7 cellular contexts compared by ENCODE assay signal in genomic region chr5:150672237-150672883, GRCh38. TPM values are rescaled to one million over a fixed set of nuclear protein-coding genes. Genes with fewer than 3 reads are reported as not detected.
DNase-seq lines count a peak whose midpoint lies in the region; ATAC-seq and TF ChIP-seq lines count a peak whose summit lies in the region.

No MANE protein-coding gene starts in this region.

- DNase-seq in RWPE1 (ENCODE audit: low spot score), result peak; percentile 65
- no peak for DNase-seq in central memory CD8-positive, alpha-beta T cell (ENCODE audit: low spot score in 2 of 2)
- no peak for DNase-seq in stimulated activated naive B cell treated with anti-CD40 and anti-IgM and Interleukin-4, amounts not matched to agents 10 μg/mL and 1 μg/mL and 100 μg/mL, for 72 hours

- H3K27me3 ChIP-seq in liver (ENCODE audit: control insufficient read depth in 4 of 4, insufficient read depth in 4 of 4, low read length in 3 of 4), result no peaks in the 10 kb centered on the region

- peaks cover 9% of the 10 kb centered on the region for H3K4me1 Mint-ChIP-seq in central memory CD8-positive, alpha-beta T cell
- H3K4me1 Mint-ChIP-seq in stimulated activated naive B cell treated with anti-CD40 and anti-IgM and Interleukin-4, amounts not matched to agents 10 μg/mL and 1 μg/mL and 100 μg/mL, for 72 hours, result peaks cover 4 to 9% of the 10 kb centered on the region in 2 donors

- TF ChIP-seq RAD21 in liver (IDR thresholded peaks at IDR 0.05), result peak in 1 of 2 donors; percentile 8

- CTCF ChIA-PET in RWPE1 (lab: Yijun Ruan, JAX), result interaction anchor here (0.5 to 1.4 kb wide), 5 partner anchors 15 to 174 kb away, joined by 3 to 5 read pairs (median 3); partner anchors contain the start of gene RBM22

- no peak overlapping the region for H3K9ac ChIP-seq in liver (ENCODE audit: low read depth in 1 of 2, low read length in 2 of 2)

- no peaks in the 10 kb centered on the region for H3K36me3 ChIP-seq in liver (ENCODE audit: control insufficient read depth in 4 of 4, insufficient read depth in 3 of 4, low read depth in 1 of 4, low read length in 3 of 4)

- H3K9me3 Mint-ChIP-seq in central memory CD8-positive, alpha-beta T cell, result no peaks in the 10 kb centered on the region
- no peaks in the 10 kb centered on the region for H3K9me3 Mint-ChIP-seq in stimulated activated naive B cell treated with anti-CD40 and anti-IgM and Interleukin-4, amounts not matched to agents 10 μg/mL and 1 μg/mL and 100 μg/mL, for 72 hours

- peak overlapping the region in 2 of 3 donors; percentile 30 to 55 for H3K4me3 ChIP-seq in liver (ENCODE audit: low read depth in 1 of 3, low read length in 3 of 3)

- H3K27ac ChIP-seq in RWPE1 (no peak overlapping the region), liver (ENCODE audit: low read depth in 1 of 2, low read length in 2 of 2) (no peak overlapping the region)

- H3K4me1 ChIP-seq in liver (ENCODE audit: control insufficient read depth in 4 of 4, insufficient read depth in 4 of 4, low read length in 3 of 4), result peaks cover 4 to 11% (median 9%) of the 10 kb centered on the region in 4 donors

- H3K27ac Mint-ChIP-seq in central memory CD8-positive, alpha-beta T cell (ENCODE audit: low read depth), result no peak overlapping the region
- no peak overlapping the region for H3K27ac Mint-ChIP-seq in stimulated activated naive B cell treated with anti-CD40 and anti-IgM and Interleukin-4, amounts not matched to agents 10 μg/mL and 1 μg/mL and 100 μg/mL, for 72 hours

- ATAC-seq in GM19463 (IDR thresholded peaks at IDR 0.05; ENCODE audit: unreplicated experiment) (peak; percentile 57), GM21825 (IDR thresholded peaks at IDR 0.05; ENCODE audit: unreplicated experiment) (no peak), HG02571 (IDR thresholded peaks at IDR 0.05; ENCODE audit: unreplicated experiment) (no peak)
- ATAC-seq in central memory CD8-positive, alpha-beta T cell (replicated peaks; ENCODE audit: extremely low read depth, poor library complexity, severe bottlenecking), result no peak
- peak; percentile 63 to 65 for ATAC-seq in stimulated activated naive B cell treated with anti-CD40 and anti-IgM and Interleukin-4, amounts not matched to agents 10 μg/mL and 1 μg/mL and 100 μg/mL, for 72 hours (replicated peaks)

- peak overlapping the region; percentile 60 for H3K4me3 Mint-ChIP-seq in central memory CD8-positive, alpha-beta T cell
- H3K4me3 Mint-ChIP-seq in stimulated activated naive B cell treated with anti-CD40 and anti-IgM and Interleukin-4, amounts not matched to agents 10 μg/mL and 1 μg/mL and 100 μg/mL, for 72 hours, result peak overlapping the region; percentile 79 to 83

- H3K27me3 Mint-ChIP-seq in central memory CD8-positive, alpha-beta T cell, result peaks cover 20% of the 10 kb centered on the region
- peaks cover 24 to 32% of the 10 kb centered on the region in 2 donors for H3K27me3 Mint-ChIP-seq in stimulated activated naive B cell treated with anti-CD40 and anti-IgM and Interleukin-4, amounts not matched to agents 10 μg/mL and 1 μg/mL and 100 μg/mL, for 72 hours

- H3K36me3 Mint-ChIP-seq in central memory CD8-positive, alpha-beta T cell (ENCODE audit: insufficient read depth), result no peaks in the 10 kb centered on the region
- H3K36me3 Mint-ChIP-seq in stimulated activated naive B cell treated with anti-CD40 and anti-IgM and Interleukin-4, amounts not matched to agents 10 μg/mL and 1 μg/mL and 100 μg/mL, for 72 hours, result peaks cover 0 to under 1% of the 10 kb centered on the region in 2 donors

- TF ChIP-seq CTCF in RWPE1 (conservative IDR thresholded peaks at IDR 0.05; ENCODE audit: low read depth) (no peak), liver (IDR thresholded peaks at IDR 0.05; ENCODE audit: low read depth, low read length, missing input control) (no peak)

- no peaks in the 10 kb centered on the region for H3K9me3 ChIP-seq in liver (ENCODE audit: control insufficient read depth in 4 of 4, low read length in 3 of 4)

- WGBS in liver, result 7% methylated on average over 38 of the region's 38 CpGs

- POLR2A ChIA-PET in RWPE1 (lab: Yijun Ruan, JAX; ENCODE audit: low non-redundant PET), result no interaction called here

TF ChIP-seq in liver, 16 proteins besides CTCF, POLR2A, EP300 and RAD21:
- TF ChIP-seq REST (IDR thresholded peaks at IDR 0.05) (no peak), EGR1 (IDR thresholded peaks at IDR 0.05; ENCODE audit: low read depth in 2 of 2) (no peak), JUND (IDR thresholded peaks at IDR 0.05) (no peak), ZBTB33 (IDR thresholded peaks at IDR 0.05) (no peak), SP1 (IDR thresholded peaks at IDR 0.05) (no peak), YY1 (IDR thresholded peaks at IDR 0.05) (no peak), ATF3 (IDR thresholded peaks at IDR 0.05) (no peak), FOXA2 (IDR thresholded peaks at IDR 0.05) (no peak), TAF1 (conservative IDR thresholded peaks at IDR 0.05) (no peak), NR2F2 (IDR thresholded peaks at IDR 0.05) (no peak), MAX (IDR thresholded peaks at IDR 0.05) (no peak), GABPA (IDR thresholded peaks at IDR 0.05 in 1 of 2, conservative IDR thresholded peaks at IDR 0.05 in 1 of 2) (no peak)
TF ChIP-seq in liver: peak in this region for 0.

RNA-seq across cellular contexts. Expression of gene MYOZ3, which starts 11.3 kb away (rescaled TPM):
- total RNA-seq in liver, result under 1 TPM in 1 of 2 donors, not detected in 1; 0.09 TPM
- under 1 TPM; 0.03 to 0.04 TPM for polyA plus RNA-seq in liver

RNA-seq across cellular contexts. Expression of gene RBM22, which starts 28.5 kb away (rescaled TPM):
- total RNA-seq in liver, result 10 to 100 TPM; 13.7 to 19.7 TPM
- polyA plus RNA-seq in liver, result 10 to 100 TPM; 10.7 to 10.9 TPM

RNA-seq across cellular contexts. Expression of gene SYNPO, which starts 31.9 kb away (rescaled TPM):
- total RNA-seq in liver, result 10 to 100 TPM in 1 of 2 donors, 1 to 10 TPM in 1; 1.1 to 17.5 TPM
- 10 to 100 TPM in 1 of 2 donors, 1 to 10 TPM in 1; 3.9 to 36.6 TPM for polyA plus RNA-seq in liver

Comparison
In these comparisons a context has a peak if more than half of its experiments do, and no peak if none do; other contexts are left out.
1. ATAC-seq: peak in GM19463 (single experiment) and stimulated activated naive B cell treated with anti-CD40 and anti-IgM and Interleukin-4, amounts not matched to agents 10 μg/mL and 1 μg/mL and 100 μg/mL, for 72 hours (2 of 2); none in central memory CD8-positive, alpha-beta T cell (single experiment), GM21825 (single experiment) and HG02571 (single experiment).